19 cellular contexts compared by ENCODE assay signal in the genomic region with DNA sequence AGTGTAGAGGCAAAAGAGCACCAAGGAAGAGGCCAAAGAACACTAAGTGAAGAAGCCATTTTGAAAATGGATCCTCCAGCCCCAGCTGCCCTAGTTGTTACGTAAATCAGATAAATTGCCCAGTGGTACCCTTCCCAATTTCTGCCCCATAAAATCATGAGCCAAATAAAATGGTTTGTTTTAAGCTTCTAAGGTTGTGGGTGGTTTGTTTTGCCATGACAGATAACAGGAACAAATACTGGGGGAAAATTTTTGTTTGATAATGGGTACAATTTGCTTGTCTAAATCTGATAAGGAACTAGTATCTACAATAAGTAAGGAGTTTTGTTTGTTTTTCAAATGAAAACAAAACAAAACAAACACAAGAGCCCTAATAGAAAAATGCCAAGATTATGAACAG. TPM values are rescaled to one million over a fixed set of nuclear protein-coding genes. Genes with fewer than 3 reads are reported as not detected.
DNase-seq lines count a peak whose midpoint lies in the region; ATAC-seq, FAIRE-seq and TF ChIP-seq lines count a peak whose summit lies in the region.
"Had no signal": no experiment of that assay in that cellular context is flagged by ENCODE, and none has a peak within 500 bp of the region (broad histone marks: within the 10 kb centered on the region; RNA-seq: fewer than 3 reads in every experiment).

No MANE protein-coding gene starts in this region.

- no peak overlapping the region for H2BK15ac ChIP-seq in H1 (ENCODE audit: low read length)

- no peak overlapping the region for H3K14ac ChIP-seq in H1 (ENCODE audit: insufficient read length)

- no peak for TF ChIP-seq EP300 in H1 (IDR thresholded peaks at IDR 0.05; ENCODE audit: borderline replicate concordance in 1 of 2, low read depth in 2 of 2, low read length in 2 of 2)

- H3K79me1 ChIP-seq in H1 (ENCODE audit: low read depth, low read length): peaks cover 2% of the 10 kb centered on the region; the same call in 1 of the 2 replicates

- H3K9me3 ChIP-seq in H1 (ENCODE audit: insufficient read depth in 2 of 2, low read depth in 1 of 2, low read length in 1 of 2): no peaks in the 10 kb centered on the region
- H3K9me3 ChIP-seq: BLaER1 had no signal

- no peak overlapping the region for H3K23ac ChIP-seq in H1 (ENCODE audit: insufficient read length)

- peaks cover 3 to 11% of the 10 kb centered on the region in 2 experiments for H3K79me2 ChIP-seq in H1 (ENCODE audit: control insufficient read depth in 1 of 2, insufficient read depth in 2 of 2, low read length in 2 of 2)

- H4K8ac ChIP-seq in H1 (ENCODE audit: extremely low read depth, insufficient read depth, low read length): no peak overlapping the region

- no peak overlapping the region for H4K5ac ChIP-seq in H1 (ENCODE audit: insufficient read length, low read depth, low read length)

- H2BK5ac ChIP-seq in H1 (ENCODE audit: low read depth, low read length): no peak overlapping the region

- no peaks in the 10 kb centered on the region for H3K23me2 ChIP-seq in H1 (ENCODE audit: low read depth, low read length)

- no peak overlapping the region for H2AK5ac ChIP-seq in H1 (ENCODE audit: low read depth, low read length)

- no peak for ATAC-seq in HG03196 (IDR thresholded peaks at IDR 0.05; ENCODE audit: unreplicated experiment)
- ATAC-seq in GM21576 (IDR thresholded peaks at IDR 0.05; ENCODE audit: unreplicated experiment): no peak
- ATAC-seq: GM12878 had no signal

- H2BK20ac ChIP-seq in H1 (ENCODE audit: low read length): no peak overlapping the region

- H3K9ac ChIP-seq in H1 (replicated peaks in 1 of 4; ENCODE audit: extremely low read depth in 1 of 4, low read depth in 3 of 4, low read length in 3 of 4): no peak overlapping the region
- H3K9ac ChIP-seq: BLaER1 had no signal

- H3K27ac ChIP-seq in H1 (ENCODE audit: low read depth, low read length): no peak overlapping the region
- H3K27ac ChIP-seq: BLaER1 had no signal

- TF ChIP-seq CTCF in LNCaP clone FGC (IDR thresholded peaks at IDR 0.05; ENCODE audit: control insufficient read depth, extremely low read depth, insufficient read depth): no peak
- TF ChIP-seq CTCF in H1 (IDR thresholded peaks at IDR 0.05; ENCODE audit: control extremely low read depth in 1 of 3, insufficient read depth in 1 of 3, low read depth in 1 of 3, low read length in 3 of 3): no peak

- no peak overlapping the region for H3K4me3 ChIP-seq in LNCaP clone FGC (ENCODE audit: low read depth, low read length)
- no peak overlapping the region for H3K4me3 ChIP-seq in H1 (ENCODE audit: extremely low read depth in 1 of 4, insufficient read depth in 2 of 4, low read depth in 3 of 4, low read length in 4 of 4)
- H3K4me3 ChIP-seq: BLaER1, GM12878 had no signal

- POLR2A ChIA-PET in H1 (lab: Charles Lee; ENCODE audit: partially characterized antibody): no interaction called here

- WGBS in H1 (ENCODE audit: extremely low coverage in 1 of 2, insufficient coverage in 1 of 2, insufficient read length in 1 of 2, insufficient replicate concordance in 2 of 2, low coverage in 1 of 2, low lambda C conversion rate in 2 of 2, missing lambda C conversion rate in 1 of 2), 2 experiments: 93% methylated on average over 1 of the region's 1 CpG; no CpG with 5 or more reads in 1 of the 2 experiments

- H4K20me1 ChIP-seq in H1 (replicated peaks in 1 of 2; ENCODE audit: control insufficient read depth in 1 of 2, insufficient read depth in 2 of 2, low read length in 2 of 2): no peaks in the 10 kb centered on the region
- H4K20me1 ChIP-seq: BLaER1 had no signal

- no peak overlapping the region for H3K4me2 ChIP-seq in H1 (ENCODE audit: insufficient read depth in 1 of 2, low read depth in 2 of 2, low read length in 2 of 2)
- H3K4me2 ChIP-seq: BLaER1 had no signal

- H3K56ac ChIP-seq in H1 (replicated peaks; ENCODE audit: insufficient read length, low read depth, low read length): no peak overlapping the region

- no peak for TF ChIP-seq RAD21 in H1 (IDR thresholded peaks at IDR 0.05 in 1 of 2, conservative IDR thresholded peaks at IDR 0.05 in 1 of 2; ENCODE audit: low read depth in 2 of 2, low read length in 2 of 2)

- DNase-seq in NCI-H526 treated with DMSO at 0.1 percent for 48 hours (lab: John Stamatoyannopoulos, UW) (peak; percentile 26), NCI-H526 (lab: John Stamatoyannopoulos, UW) (no peak), LNCaP clone FGC (ENCODE audit: low read depth) (peak; percentile 92), H1 (ENCODE audit: low read depth in 1 of 2, low spot score in 2 of 2) (no peak), NCI-H1436 treated with DMSO at 0.1 percent for 48 hours (lab: John Stamatoyannopoulos, UW) (no peak)
- DNase-seq: CD4-positive, alpha-beta T cell; CD8-positive, alpha-beta memory T cell; DMS 273 treated with DMSO at 0.1 percent for 48 hours; DMS79; EL; GDM1; GOT3; H7 had no signal

- CTCF ChIA-PET in H1 (lab: Charles Lee; ENCODE audit: partially characterized antibody): interaction anchor here (1.5 kb wide), 1 partner anchor 202 kb away, joined by 4 read pairs; no protein-coding TSS in a partner anchor

- peaks cover 0 to 2% (median 0%) of the 10 kb centered on the region in 4 experiments; a peak in 3 of 7 replicates for H3K4me1 ChIP-seq in H1 (replicated peaks in 1 of 4; ENCODE audit: control insufficient read depth in 3 of 4, insufficient read depth in 4 of 4, low read length in 3 of 4)

- H3K27me3 ChIP-seq in H1 (replicated peaks in 1 of 4; ENCODE audit: control insufficient read depth in 3 of 4, extremely low read depth in 1 of 4, insufficient read depth in 3 of 4, low read length in 3 of 4): no peaks in the 10 kb centered on the region
- H3K27me3 ChIP-seq: BLaER1 had no signal

- no peak overlapping the region for H2BK120ac ChIP-seq in H1 (replicated peaks; ENCODE audit: low read depth, low read length)

- TF ChIP-seq POLR2A in H1 (IDR thresholded peaks at IDR 0.05; ENCODE audit: control extremely low read depth in 1 of 2, low read depth in 2 of 2, low read length in 2 of 2): no peak

- no peak overlapping the region for H2BK12ac ChIP-seq in H1 (ENCODE audit: low read depth, low read length)

- H4K91ac ChIP-seq in H1 (replicated peaks; ENCODE audit: insufficient read length, low read length): no peak overlapping the region

- FAIRE-seq in H1 (lab: Jason Lieb, UNC): no peak
- FAIRE-seq: D721Med, GM12878, GM18507 had no signal

- H3K18ac ChIP-seq in H1 (ENCODE audit: extremely low read depth, low read length): no peak overlapping the region

- H3K4ac ChIP-seq in H1 (replicated peaks; ENCODE audit: insufficient read length, low read depth, low read length): no peak overlapping the region

- H3K36me3 ChIP-seq in H1 (ENCODE audit: control insufficient read depth in 2 of 4, insufficient read depth in 4 of 4, low read length in 3 of 4): no peaks in the 10 kb centered on the region

- no peak overlapping the region for H2AFZ ChIP-seq in H1 (ENCODE audit: low read length)

TF ChIP-seq in H1, 55 proteins besides CTCF, POLR2A, EP300 and RAD21:
- 0 out of 2 replicates have a peak, but pooled peaks have one; percentile 15 for TF ChIP-seq YY1 (IDR thresholded peaks at IDR 0.05; ENCODE audit: low read depth, low read length)
- TF ChIP-seq CBX5 (IDR thresholded peaks at IDR 0.05; ENCODE audit: low read depth, low read length): no peak

RNA-seq across cellular contexts. Expression of a gene that starts 30.6 kb away (rescaled TPM):
- total RNA-seq in H1 (2021; fragmentation: NEBNext Ultra II Directional; extraction: Animal tissue kit (Norgen Biotek cat#: 25700)): 117 and 121 TPM in 2 replicates
- polyA plus RNA-seq in H1 (2011; rRNA removed): 44.0 and 46.0 TPM in 2 replicates
- 40.0 TPM for polyA plus RNA-seq in H1 (2011; cell fraction: cytosol; rRNA removed)
- 212 TPM for polyA plus RNA-seq in H1 (2011; cell fraction: nucleus; rRNA removed)
- 70.5 to 96.6 TPM (median 83.1 TPM) in 4 replicates for polyA plus RNA-seq in H1 (2012, experiment 1 of 2)
- polyA plus RNA-seq in H1 (2012, experiment 2 of 2): 9.0 TPM
- polyA plus RNA-seq in H1 (2013, experiment 1 of 2): 253 TPM
- 257 TPM for polyA plus RNA-seq in H1 (2013, experiment 2 of 2)
- 101 and 110 TPM in 2 replicates for polyA minus RNA-seq in H1 (2011; rRNA and poly(A)+ RNA removed)
- 63.0 TPM for polyA minus RNA-seq in H1 (2011; cell fraction: cytosol; rRNA and poly(A)+ RNA removed)
- 293 TPM for polyA minus RNA-seq in H1 (2011; cell fraction: nucleus; rRNA and poly(A)+ RNA removed)

Comparison
In these comparisons a context has a peak if more than half of its experiments do, and no peak if none do; other contexts are left out.
1. DNase-seq: peak in NCI-H526 treated with DMSO at 0.1 percent for 48 hours (single experiment) and LNCaP clone FGC (single experiment); none in NCI-H526 (0 of 2), H1 (0 of 2) and NCI-H1436 treated with DMSO at 0.1 percent for 48 hours (single experiment).